ENCODE assay signal across 25 cellular contexts in the genomic region with DNA sequence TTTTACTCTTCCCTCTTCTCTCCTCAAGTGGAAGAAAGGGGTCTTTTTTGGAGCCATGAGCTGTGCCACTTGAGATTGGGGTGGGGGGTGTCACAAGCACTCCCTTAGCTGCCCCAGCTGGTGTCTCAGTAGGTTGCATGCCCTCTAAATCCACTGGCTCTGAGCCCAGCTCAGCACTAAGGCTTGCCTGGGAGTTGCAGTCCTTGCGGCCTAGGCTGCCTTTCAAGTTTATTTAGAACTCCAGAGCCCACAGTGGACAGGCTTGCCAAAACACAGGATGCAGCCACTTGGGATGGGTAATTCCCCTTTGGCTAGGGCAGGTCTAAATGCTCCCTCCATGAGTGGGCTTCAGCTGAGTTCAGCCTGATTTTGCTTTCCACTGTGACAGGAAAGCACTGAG. TPM values are rescaled to one million over a fixed set of nuclear protein-coding genes. Genes with fewer than 3 reads are reported as not detected.
"Had no signal": no experiment of that assay in that cellular context is flagged by ENCODE, and none has a peak within 500 bp of the region (broad histone marks: within the 10 kb centered on the region; RNA-seq: fewer than 3 reads in every experiment).

No MANE protein-coding gene starts in this region.

- H3K4me1 ChIP-seq: ascending aorta, breast epithelium, esophagus muscularis mucosa, prostate gland, stomach had no signal

- H3K4me3 ChIP-seq: ascending aorta, breast epithelium, esophagus muscularis mucosa, hepatocyte, prostate gland, right lobe of liver, smooth muscle cell, stomach had no signal

- H3K9me3 ChIP-seq: ascending aorta, breast epithelium, esophagus muscularis mucosa, prostate gland, right lobe of liver, stomach had no signal

- H2AFZ ChIP-seq: hepatocyte had no signal

- H3K79me2 ChIP-seq: hepatocyte had no signal

- DNase-seq: activated CD4-positive, alpha-beta T cell treated with anti-CD3 and anti-CD28 coated beads, Interleukin-2, amount 50 U/mL, for 4 hours; activated CD4-positive, CD25-positive, alpha-beta regulatory T cell treated with anti-CD3 and anti-CD28 coated beads, Interleukin-2, amount 50 U/mL, for 72 hours; activated effector memory CD4-positive, alpha-beta T cell treated with anti-CD3 and anti-CD28 coated beads, Interleukin-2, amount 50 U/mL, for 16 hours; activated naive CD4-positive, alpha-beta T cell treated with anti-CD3 and anti-CD28 coated beads, Interleukin-2, amount 50 U/mL, for 16 hours; activated T-cell treated with anti-CD3 and anti-CD28 coated beads, Interleukin-2, amount 50 U/mL, for 72 hours; cerebellar nuclear complex; effector memory CD4-positive, alpha-beta T cell; left colon; midbrain; nephron progenitor cell; right lobe of liver; stimulated activated CD4-positive, alpha-beta T cell treated with anti-CD3 and anti-CD28 coated beads, Interleukin-4, amount 100 ng/mL, for 24 hours; stomach had no signal

- H3K36me3 Mint-ChIP-seq: stimulated activated effector memory CD8-positive, alpha-beta T cell treated with anti-CD3 and anti-CD28 coated beads, Interleukin-12 subunit alpha, Interleukin-12 subunit beta, amount 100 ng/mL, for 72 hours; type B pancreatic cell had no signal

- H3K4me3 Mint-ChIP-seq: activated T-cell treated with anti-CD3 and anti-CD28 coated beads, Interleukin-2, amount 50 U/mL, for 72 hours; nephron progenitor cell; stimulated activated effector memory CD8-positive, alpha-beta T cell treated with anti-CD3 and anti-CD28 coated beads, Interleukin-12 subunit alpha, Interleukin-12 subunit beta, amount 100 ng/mL, for 72 hours; T-helper 1 cell treated with Interleukin-12 subunit alpha and Interleukin-12 subunit beta and Interleukin-4 antibody, amounts not matched to agents 30 μg/mL and 1 μg/mL, for 36 hours; type B pancreatic cell had no signal

- H3K36me3 ChIP-seq: ascending aorta, breast epithelium, prostate gland, right lobe of liver, stomach had no signal

- H3K4me2 ChIP-seq: hepatocyte, smooth muscle cell had no signal

- H3K27me3 ChIP-seq: ascending aorta, breast epithelium, esophagus muscularis mucosa, hepatocyte, right lobe of liver, stomach had no signal

- H3K27ac ChIP-seq: ascending aorta, breast epithelium, esophagus muscularis mucosa, hepatocyte, prostate gland, right lobe of liver, stomach had no signal

- H3K4me1 Mint-ChIP-seq: nephron progenitor cell; stimulated activated effector memory CD8-positive, alpha-beta T cell treated with anti-CD3 and anti-CD28 coated beads, Interleukin-12 subunit alpha, Interleukin-12 subunit beta, amount 100 ng/mL, for 72 hours had no signal

- ATAC-seq: activated T-cell treated with anti-CD3 and anti-CD28 coated beads, Interleukin-2, amount 50 U/mL, for 72 hours; left colon; stimulated activated effector memory CD8-positive, alpha-beta T cell treated with anti-CD3 and anti-CD28 coated beads, Interleukin-12 subunit alpha, Interleukin-12 subunit beta, amount 100 ng/mL, for 72 hours had no signal

- H3K9me3 Mint-ChIP-seq: T-helper 1 cell treated with Interleukin-12 subunit alpha and Interleukin-12 subunit beta and Interleukin-4 antibody, amounts not matched to agents 30 μg/mL and 1 μg/mL, for 36 hours; type B pancreatic cell had no signal

- H3K27ac Mint-ChIP-seq: activated T-cell treated with anti-CD3 and anti-CD28 coated beads, Interleukin-2, amount 50 U/mL, for 72 hours; nephron progenitor cell; stimulated activated effector memory CD8-positive, alpha-beta T cell treated with anti-CD3 and anti-CD28 coated beads, Interleukin-12 subunit alpha, Interleukin-12 subunit beta, amount 100 ng/mL, for 72 hours; T-helper 1 cell treated with Interleukin-12 subunit alpha and Interleukin-12 subunit beta and Interleukin-4 antibody, amounts not matched to agents 30 μg/mL and 1 μg/mL, for 36 hours; type B pancreatic cell had no signal

RNA-seq across cellular contexts. Expression of a gene that starts 24.7 kb away (rescaled TPM):
- total RNA-seq: ascending aorta, endothelial cell of umbilical vein, smooth muscle cell, temporal lobe had no signal
- polyA plus RNA-seq: adipose tissue, endothelial cell of umbilical vein, hepatocyte, smooth muscle cell, stomach had no signal
